In the genomic region with DNA sequence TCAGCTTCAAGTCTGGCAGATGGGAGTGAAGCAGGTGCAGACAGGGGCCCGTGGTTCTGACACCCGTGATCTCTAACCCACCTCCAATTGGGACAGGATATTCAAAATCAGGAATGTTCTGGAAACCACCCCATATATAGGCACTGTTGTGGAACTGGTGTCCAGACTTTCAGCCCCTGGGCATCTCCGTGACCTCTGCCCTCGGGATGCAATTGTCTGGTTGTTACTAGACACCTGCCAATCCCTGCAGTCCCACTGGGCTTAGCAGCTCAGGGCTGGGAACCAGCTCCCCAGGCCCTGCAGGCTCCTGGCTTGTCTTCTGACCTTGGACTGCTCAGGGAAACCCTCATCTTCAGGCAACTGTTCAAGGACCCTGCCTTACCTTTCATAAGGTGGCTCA, we compare ENCODE assay signal across 1 cellular context.
TF ChIP-seq lines count a peak whose summit lies in the region.

No MANE protein-coding gene starts in this region.

TF ChIP-seq in H1, 55 proteins besides CTCF, POLR2A, EP300 and RAD21 (continued from another document):
- TF ChIP-seq, protein P1, sequence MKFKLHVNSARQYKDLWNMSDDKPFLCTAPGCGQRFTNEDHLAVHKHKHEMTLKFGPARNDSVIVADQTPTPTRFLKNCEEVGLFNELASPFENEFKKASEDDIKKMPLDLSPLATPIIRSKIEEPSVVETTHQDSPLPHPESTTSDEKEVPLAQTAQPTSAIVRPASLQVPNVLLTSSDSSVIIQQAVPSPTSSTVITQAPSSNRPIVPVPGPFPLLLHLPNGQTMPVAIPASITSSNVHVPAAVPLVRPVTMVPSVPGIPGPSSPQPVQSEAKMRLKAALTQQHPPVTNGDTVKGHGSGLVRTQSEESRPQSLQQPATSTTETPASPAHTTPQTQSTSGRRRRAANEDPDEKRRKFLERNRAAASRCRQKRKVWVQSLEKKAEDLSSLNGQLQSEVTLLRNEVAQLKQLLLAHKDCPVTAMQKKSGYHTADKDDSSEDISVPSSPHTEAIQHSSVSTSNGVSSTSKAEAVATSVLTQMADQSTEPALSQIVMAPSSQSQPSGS (IDR thresholded peaks at IDR 0.05; ENCODE audit: low read length) = no peak
- TF ChIP-seq ZNF274 (IDR thresholded peaks at IDR 0.05; ENCODE audit: borderline replicate concordance, extremely low read depth, low read length) = no peak
- TF ChIP-seq TCF12 (IDR thresholded peaks at IDR 0.05; ENCODE audit: low read depth, low read length) = no peak
- TF ChIP-seq, protein P2, sequence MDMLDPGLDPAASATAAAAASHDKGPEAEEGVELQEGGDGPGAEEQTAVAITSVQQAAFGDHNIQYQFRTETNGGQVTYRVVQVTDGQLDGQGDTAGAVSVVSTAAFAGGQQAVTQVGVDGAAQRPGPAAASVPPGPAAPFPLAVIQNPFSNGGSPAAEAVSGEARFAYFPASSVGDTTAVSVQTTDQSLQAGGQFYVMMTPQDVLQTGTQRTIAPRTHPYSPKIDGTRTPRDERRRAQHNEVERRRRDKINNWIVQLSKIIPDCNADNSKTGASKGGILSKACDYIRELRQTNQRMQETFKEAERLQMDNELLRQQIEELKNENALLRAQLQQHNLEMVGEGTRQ (IDR thresholded peaks at IDR 0.05; ENCODE audit: low read length) = no peak
- TF ChIP-seq PHF8 (conservative IDR thresholded peaks at IDR 0.05; ENCODE audit: low read depth, low read length) = no peak
- TF ChIP-seq, protein P3, sequence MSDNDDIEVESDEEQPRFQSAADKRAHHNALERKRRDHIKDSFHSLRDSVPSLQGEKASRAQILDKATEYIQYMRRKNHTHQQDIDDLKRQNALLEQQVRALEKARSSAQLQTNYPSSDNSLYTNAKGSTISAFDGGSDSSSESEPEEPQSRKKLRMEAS (IDR thresholded peaks at IDR 0.05) = no peak
- no peak for TF ChIP-seq CTBP2 (IDR thresholded peaks at IDR 0.05; ENCODE audit: borderline replicate concordance, insufficient read depth, insufficient read length, low read length)
- TF ChIP-seq CHD2 (IDR thresholded peaks at IDR 0.05; ENCODE audit: low read length) = no peak
- TF ChIP-seq RXRA (IDR thresholded peaks at IDR 0.05; ENCODE audit: insufficient read depth, low read depth, low read length) = no peak
- no peak for TF ChIP-seq CEBPB (IDR thresholded peaks at IDR 0.05; ENCODE audit: low read depth, low read length)
- TF ChIP-seq, protein P4, sequence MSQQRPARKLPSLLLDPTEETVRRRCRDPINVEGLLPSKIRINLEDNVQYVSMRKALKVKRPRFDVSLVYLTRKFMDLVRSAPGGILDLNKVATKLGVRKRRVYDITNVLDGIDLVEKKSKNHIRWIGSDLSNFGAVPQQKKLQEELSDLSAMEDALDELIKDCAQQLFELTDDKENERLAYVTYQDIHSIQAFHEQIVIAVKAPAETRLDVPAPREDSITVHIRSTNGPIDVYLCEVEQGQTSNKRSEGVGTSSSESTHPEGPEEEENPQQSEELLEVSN (IDR thresholded peaks at IDR 0.05) = no peak
- TF ChIP-seq CBX5 (IDR thresholded peaks at IDR 0.05; ENCODE audit: low read depth, low read length) = no peak
- no peak for TF ChIP-seq TEAD4 (IDR thresholded peaks at IDR 0.05; ENCODE audit: low read depth, low read length)
- no peak for TF ChIP-seq TBP (IDR thresholded peaks at IDR 0.05; ENCODE audit: low read depth, low read length)
